ENCODE assay signal across 3 cellular contexts in genomic region chr19:13883665-13884064, GRCh38.
TF ChIP-seq lines count a peak whose summit lies in the region.

No MANE protein-coding gene starts in this region.

TF ChIP-seq in SK-N-SH, 30 proteins besides CTCF, POLR2A, EP300 and RAD21:
- no peak for TF ChIP-seq RFX5 (IDR thresholded peaks at IDR 0.05; ENCODE audit: low read length)
TF ChIP-seq in SK-N-SH: peak in this region for 0.

TF ChIP-seq in SK-N-SH treated with all-trans-retinoic acid at 6 μM for 48 hours, 23 proteins besides CTCF, POLR2A, EP300 and RAD21:
- TF ChIP-seq TSHZ2 (CRISPR knock-in tag; IDR thresholded peaks at IDR 0.05) (no peak), ZFP30 (CRISPR knock-in tag; IDR thresholded peaks at IDR 0.05) (no peak), ZFP3 (CRISPR knock-in tag; IDR thresholded peaks at IDR 0.05) (no peak), ARNTL (CRISPR knock-in tag; IDR thresholded peaks at IDR 0.05; ENCODE audit: borderline replicate concordance, low read depth) (no peak), TOX (CRISPR knock-in tag; IDR thresholded peaks at IDR 0.05; ENCODE audit: borderline replicate concordance) (no peak), ZC3H10 (CRISPR knock-in tag; IDR thresholded peaks at IDR 0.05) (no peak), ZNF8 (CRISPR knock-in tag; IDR thresholded peaks at IDR 0.05) (no peak), ESRRG (CRISPR knock-in tag; IDR thresholded peaks at IDR 0.05) (no peak), ZNF70 (CRISPR knock-in tag; IDR thresholded peaks at IDR 0.05) (no peak), GLIS3 (CRISPR knock-in tag; IDR thresholded peaks at IDR 0.05) (no peak)

TF ChIP-seq in HEK293, 187 proteins besides CTCF, POLR2A, EP300 and RAD21:
- no peak for TF ChIP-seq ZNF76 (tag by site-specific recombination; IDR thresholded peaks at IDR 0.05; ENCODE audit: borderline replicate concordance, low read depth)
- TF ChIP-seq ZSCAN16 (tag by site-specific recombination; IDR thresholded peaks at IDR 0.05): no peak
- no peak for TF ChIP-seq ZNF184 (tag by site-specific recombination; IDR thresholded peaks at IDR 0.05)
- TF ChIP-seq ZNF670 (tag by site-specific recombination; IDR thresholded peaks at IDR 0.05; ENCODE audit: low read depth): no peak
- TF ChIP-seq ZNF548 (tag by site-specific recombination; IDR thresholded peaks at IDR 0.05): no peak
- TF ChIP-seq ZIC2 (tag by site-specific recombination; IDR thresholded peaks at IDR 0.05): 0 out of 2 replicates have a peak, but pooled peaks have one; percentile 10
- TF ChIP-seq ZNF19 (tag by site-specific recombination; IDR thresholded peaks at IDR 0.05; ENCODE audit: low read depth): no peak
- no peak for TF ChIP-seq ZNF140 (tag by site-specific recombination; IDR thresholded peaks at IDR 0.05)
